1 cellular context compared by ENCODE assay signal in the genomic region with DNA sequence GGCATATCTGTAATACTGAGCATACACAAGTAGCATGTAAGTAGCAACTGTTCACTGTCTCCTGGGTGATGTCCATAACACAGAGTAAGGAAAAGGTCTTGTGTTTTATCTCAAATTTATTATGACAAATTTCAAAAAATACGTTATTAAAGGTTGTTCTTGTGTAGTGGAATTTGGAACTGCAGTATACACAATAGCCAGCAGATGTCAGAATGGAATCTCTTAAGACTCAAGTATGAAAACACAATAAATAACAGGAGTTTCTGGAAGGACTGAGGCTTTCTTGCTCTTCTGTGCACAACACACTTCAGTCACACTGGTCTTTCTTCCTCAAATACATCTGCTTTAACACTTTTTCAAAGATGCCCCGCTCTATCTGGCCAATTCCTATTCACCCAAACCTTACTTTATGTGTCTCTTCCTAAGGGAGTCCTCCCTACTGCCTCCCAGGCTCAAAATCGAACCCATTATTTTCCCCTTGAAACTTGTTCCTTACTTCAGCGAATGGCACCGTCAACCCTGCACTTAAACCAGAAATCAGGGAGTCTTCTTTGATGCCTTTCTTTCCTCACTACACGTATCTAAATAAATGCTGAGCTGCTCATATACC.
TF ChIP-seq lines count a peak whose summit lies in the region.

No MANE protein-coding gene starts in this region.

TF ChIP-seq in endothelial cell of umbilical vein, 7 proteins besides CTCF, POLR2A, EP300 and RAD21 (continued from another document):
- TF ChIP-seq EZH2 (IDR thresholded peaks at IDR 0.05; ENCODE audit: borderline replicate concordance, low read depth, low read length, severe bottlenecking), result no peak
TF ChIP-seq in endothelial cell of umbilical vein: peak in this region for 0.
